7 cellular contexts compared by ENCODE assay signal in the genomic region with DNA sequence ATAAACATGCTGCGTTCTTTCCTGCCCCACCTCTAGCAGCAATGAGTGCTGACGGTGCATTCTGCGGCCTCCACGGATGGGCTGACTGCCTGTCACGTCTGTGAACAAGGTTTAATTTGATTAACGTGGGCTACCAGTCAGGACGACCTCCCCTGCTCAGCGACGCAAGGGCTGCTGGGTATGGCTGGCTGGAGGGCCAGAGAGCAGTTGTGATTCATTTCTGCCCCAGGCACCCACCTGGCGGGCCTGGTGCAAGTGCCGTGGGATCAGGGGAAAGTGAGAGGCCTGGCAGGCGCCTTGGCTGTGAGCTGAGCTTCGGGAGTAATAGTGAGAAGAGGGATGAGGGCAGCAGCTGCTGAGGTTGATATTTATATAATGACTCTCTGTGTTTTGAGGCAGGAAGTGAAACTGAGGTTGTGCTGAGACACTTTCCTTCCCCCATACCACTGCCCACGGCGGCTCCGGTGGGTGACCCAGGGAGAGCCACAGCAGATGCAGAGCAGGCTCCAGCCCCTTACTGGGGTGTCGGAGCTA.
DNase-seq lines count a peak whose midpoint lies in the region; ATAC-seq and TF ChIP-seq lines count a peak whose summit lies in the region.

No MANE protein-coding gene starts in this region.

- H3K27me3 ChIP-seq in OCI-LY3 (ENCODE audit: low read depth, low read length), result peaks cover 64% of the 10 kb centered on the region

- no peaks in the 10 kb centered on the region for H3K36me3 ChIP-seq in OCI-LY3 (replicated peaks; ENCODE audit: low read depth, low read length)

- peak overlapping the region; percentile 72; the same call in 1 of the 2 replicates for H2AFZ ChIP-seq in OCI-LY3 (ENCODE audit: low read depth, low read length)

- ATAC-seq in GM19025 (IDR thresholded peaks at IDR 0.05; ENCODE audit: low read depth, unreplicated experiment) (peak; percentile 93), HG02798 (IDR thresholded peaks at IDR 0.05; ENCODE audit: poor library complexity, unreplicated experiment) (peak; percentile 95)

- peak overlapping the region; percentile 69 to 96 (median 90) for H3K27ac Mint-ChIP-seq in immature natural killer cell

- H3K79me2 ChIP-seq in OCI-LY3 (ENCODE audit: low read length), result no peaks in the 10 kb centered on the region

- no peaks in the 10 kb centered on the region for H4K20me1 ChIP-seq in OCI-LY3 (ENCODE audit: insufficient read depth, low read length)

- H3K4me1 Mint-ChIP-seq in immature natural killer cell, result peaks cover 26 to 29% of the 10 kb centered on the region in 2 donors

- DNase-seq in immature natural killer cell, result peak; percentile 47 to 56 (median 53)
- DNase-seq in NCI-H1105 (lab: John Stamatoyannopoulos, UW), result no peak
- DNase-seq in foreskin fibroblast, result no peak
- DNase-seq in H4 (ENCODE audit: low spot score), result no peak

- peaks cover 60% of the 10 kb centered on the region for H3K4me1 ChIP-seq in OCI-LY3 (ENCODE audit: low read length)

- H3K4me3 Mint-ChIP-seq in immature natural killer cell, result peak overlapping the region; percentile 73 to 84 (median 77)

- H3K9me3 ChIP-seq in OCI-LY3 (ENCODE audit: insufficient read depth, low read length), result peaks cover 7% of the 10 kb centered on the region; the same call in 1 of the 2 replicates

- H3K27ac ChIP-seq in OCI-LY3 (ENCODE audit: low read length), result peak overlapping the region; percentile 74

- no peak for TF ChIP-seq CTCF in OCI-LY3 (IDR thresholded peaks at IDR 0.05; ENCODE audit: low read depth, low read length)
- TF ChIP-seq CTCF in foreskin fibroblast (IDR thresholded peaks at IDR 0.05; ENCODE audit: low read depth, low read length), result no peak

- H3K9me3 Mint-ChIP-seq in immature natural killer cell, result no peaks in the 10 kb centered on the region

- H3K36me3 Mint-ChIP-seq in immature natural killer cell, result no peaks in the 10 kb centered on the region

- H3K4me2 ChIP-seq in OCI-LY3 (ENCODE audit: low read length), result peak overlapping the region; percentile 93

- H3K4me3 ChIP-seq in OCI-LY3 (ENCODE audit: low read length) (peak overlapping the region; percentile 63), foreskin fibroblast (ENCODE audit: low read depth in 1 of 2, low read length in 2 of 2) (no peak overlapping the region)

- peaks cover 0 to 7% (median 0%) of the 10 kb centered on the region in 3 donors for H3K27me3 Mint-ChIP-seq in immature natural killer cell (ENCODE audit: low read depth in 3 of 3)

- H3K9ac ChIP-seq in OCI-LY3 (ENCODE audit: low read length), result peak overlapping the region; percentile 56

Comparison
In these comparisons a context has a peak if more than half of its experiments do, and no peak if none do; other contexts are left out.
1. DNase-seq: peak in immature natural killer cell (3 of 3); none in NCI-H1105 (single experiment), foreskin fibroblast (0 of 2) and H4 (single experiment).